27 cellular contexts compared by ENCODE assay signal in the genomic region with DNA sequence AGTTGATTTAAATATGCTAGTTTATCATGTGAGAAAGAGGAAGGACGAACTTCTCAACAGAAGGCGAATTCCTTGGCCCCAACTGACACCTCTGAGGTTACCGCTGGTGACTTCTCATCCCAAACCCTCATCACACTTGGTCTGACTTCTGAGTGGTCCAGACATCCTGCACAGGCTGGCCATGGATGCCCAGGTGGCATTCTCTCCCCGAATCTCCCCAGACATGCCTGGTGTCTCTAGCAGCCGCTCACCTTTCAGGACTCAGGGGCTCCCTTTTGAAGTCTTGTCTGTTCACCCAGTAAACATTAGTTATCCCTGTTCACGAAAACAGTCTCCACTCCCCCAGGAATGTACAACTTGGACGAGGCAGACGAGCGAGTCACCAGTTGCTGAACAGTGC.
"Had no signal": no experiment of that assay in that cellular context is flagged by ENCODE, and none has a peak within 500 bp of the region (broad histone marks: within the 10 kb centered on the region; RNA-seq: fewer than 3 reads in every experiment).

No MANE protein-coding gene starts in this region.

- H3K36me3 ChIP-seq: SJCRH30 had no signal

- H3K9ac ChIP-seq: KMS-11 had no signal

- H3K9me3 Mint-ChIP-seq: IgD-negative memory B cell had no signal

- H3K4me1 ChIP-seq: SJCRH30 had no signal

- H3K27ac ChIP-seq: HL-60, KMS-11, RWPE1, SJCRH30 had no signal

- H3K36me3 Mint-ChIP-seq: IgD-negative memory B cell had no signal

- H3K9me3 ChIP-seq: SJCRH30 had no signal

- DNase-seq: MV-4-11, NCI-H1048, NCI-H1105, NCI-H1417, NCI-H1436 treated with DMSO at 0.1 percent for 48 hours, NCI-H1694 treated with DMSO at 0.1 percent for 48 hours, NCI-H1930, NCI-H2081, NCI-H2171, NCI-H226, NCI-H446, NCI-H510A, NCI-H524 treated with DMSO at 0.1 percent for 48 hours, NCI-H69, NCI-H774, PC-3, SHP77 treated with DMSO at 0.1 percent for 48 hours, SJCRH30, T-helper 1 cell had no signal

- H3K27me3 ChIP-seq: SJCRH30 had no signal

- H3K4me2 ChIP-seq: KMS-11 had no signal

- H3K4me3 ChIP-seq: K562, SJCRH30 had no signal

- ATAC-seq: K562, Panc1, PC-3, Right ventricle myocardium inferior, SK-N-SH treated with all-trans-retinoic acid at 6 μM for 48 hours had no signal
